Comparison of ENCODE assay signal across 15 cellular contexts in the genomic region with DNA sequence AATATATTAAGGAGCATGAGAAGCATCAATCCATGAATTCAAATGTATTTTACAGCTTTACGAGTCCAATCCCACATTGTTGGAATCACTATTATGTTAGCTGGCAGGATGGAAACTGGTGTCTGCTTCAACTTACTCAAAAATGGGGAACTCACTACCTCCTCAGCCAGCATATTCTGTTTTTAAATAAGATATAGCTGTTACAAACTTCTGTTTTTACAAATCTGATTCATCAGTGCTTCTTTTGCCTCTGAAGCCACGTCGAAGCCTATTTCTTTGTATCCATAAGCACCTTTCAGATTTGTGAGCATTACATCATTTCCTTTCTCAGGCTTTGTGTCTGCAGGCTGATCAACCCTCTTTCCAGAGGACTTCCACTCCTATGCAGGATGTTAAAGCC.
DNase-seq lines count a peak whose midpoint lies in the region; ATAC-seq and TF ChIP-seq lines count a peak whose summit lies in the region.
"Had no signal": no experiment of that assay in that cellular context is flagged by ENCODE, and none has a peak within 500 bp of the region (broad histone marks: within the 10 kb centered on the region; RNA-seq: fewer than 3 reads in every experiment).

No MANE protein-coding gene starts in this region.

- TF ChIP-seq CTCF in RWPE2 (IDR thresholded peaks at IDR 0.05; ENCODE audit: poor library complexity, severe bottlenecking): no peak
- no peak for TF ChIP-seq CTCF in ascending aorta (IDR thresholded peaks at IDR 0.05)

- H3K27me3 ChIP-seq in RWPE2 (ENCODE audit: insufficient read depth, poor library complexity, severe bottlenecking): no peaks in the 10 kb centered on the region
- H3K27me3 ChIP-seq in ascending aorta: no peaks in the 10 kb centered on the region

- peaks cover 34% of the 10 kb centered on the region for H3K4me1 ChIP-seq in RWPE2 (ENCODE audit: insufficient read depth, poor library complexity, severe bottlenecking)
- H3K4me1 ChIP-seq in mesodermal cell (ENCODE audit: control insufficient read depth, insufficient read depth, low read length, poor library complexity, severe bottlenecking): peaks cover 8% of the 10 kb centered on the region
- H3K4me1 ChIP-seq in ascending aorta: no peaks in the 10 kb centered on the region

- intact Hi-C loops in ascending aorta (cut with DNase I): no loop called here

- ATAC-seq in RWPE2 (ENCODE audit: low read depth) (no peak), HG03521 (IDR thresholded peaks at IDR 0.05; ENCODE audit: unreplicated experiment) (no peak)
- ATAC-seq: A549 had no signal

- H3K27ac ChIP-seq in RWPE2 (ENCODE audit: poor library complexity, severe bottlenecking) (peak overlapping the region; percentile 90), mesodermal cell (ENCODE audit: low read depth, low read length, severe bottlenecking) (peak overlapping the region; percentile 17), ascending aorta (no peak overlapping the region)

- H3K9me3 ChIP-seq in RWPE2 (ENCODE audit: severe bottlenecking) (no peaks in the 10 kb centered on the region), mesodermal cell (ENCODE audit: control insufficient read depth, low read length) (no peaks in the 10 kb centered on the region), ascending aorta (no peaks in the 10 kb centered on the region)
- H3K9me3 ChIP-seq: A549 had no signal

- H3K4me3 ChIP-seq in RWPE2 (ENCODE audit: severe bottlenecking) (no peak overlapping the region), mesodermal cell (ENCODE audit: extremely low read depth, insufficient read depth, low read length, poor library complexity, severe bottlenecking) (no peak overlapping the region), ascending aorta (no peak overlapping the region)
- H3K4me3 ChIP-seq: A549 had no signal

- H3K36me3 ChIP-seq in RWPE2 (ENCODE audit: low read depth): no peaks in the 10 kb centered on the region
- no peaks in the 10 kb centered on the region for H3K36me3 ChIP-seq in mesodermal cell (ENCODE audit: control insufficient read depth, insufficient read depth, low read length)
- no peaks in the 10 kb centered on the region for H3K36me3 ChIP-seq in ascending aorta

- DNase-seq in SIG-M5 treated with dmso at 0.1 percent for 504 hours (lab: John Stamatoyannopoulos, UW; ENCODE audit: unreplicated experiment) (peak; percentile 69), SIG-M5 (lab: John Stamatoyannopoulos, UW) (no peak), H4 (ENCODE audit: low spot score) (peak; percentile 47), RWPE2 (ENCODE audit: low spot score) (no peak), ascending aorta (ENCODE audit: low spot score in 2 of 2) (no peak)
- no peak for DNase-seq in stimulated activated CD4-positive, alpha-beta T cell treated with anti-CD3 and anti-CD28 coated beads, Interleukin-1b, Interleukin-23, amount 100 ng/mL, for 48 hours
- DNase-seq: activated CD4-positive, alpha-beta T cell treated with anti-CD3 and anti-CD28 coated beads, Interleukin-2, amount 50 U/mL, for 4 hours; activated naive CD8-positive, alpha-beta T cell treated with anti-CD3 and anti-CD28 coated beads for 36 hours; Calu3; mesenchymal stem cell; OCI-M1; stimulated activated CD4-positive, alpha-beta T cell treated with anti-CD3 and anti-CD28 coated beads, Interleukin-15, amount 100 ng/mL, for 24 hours had no signal

- 91 to 100% methylated on average over 2 of the region's 3 CpGs for WGBS in mesodermal cell (ENCODE audit: insufficient coverage in 2 of 2), 2 experiments

Comparison
In these comparisons a context has a peak if more than half of its experiments do, and no peak if none do; other contexts are left out.
1. DNase-seq: peak in SIG-M5 treated with dmso at 0.1 percent for 504 hours (single experiment) and H4 (single experiment); none in SIG-M5 (single experiment), RWPE2 (single experiment), ascending aorta (0 of 2) and stimulated activated CD4-positive, alpha-beta T cell treated with anti-CD3 and anti-CD28 coated beads, Interleukin-1b, Interleukin-23, amount 100 ng/mL, for 48 hours (single experiment).
2. H3K27ac ChIP-seq: peak in RWPE2 (single experiment) and mesodermal cell (single experiment); none in ascending aorta (0 of 2).